In genomic region chr3:151205482-151205881, GRCh38 we compare ENCODE assay signal across 22 cellular contexts. TPM values are rescaled to one million over a fixed set of nuclear protein-coding genes. Genes with fewer than 3 reads are reported as not detected.
DNase-seq lines count a peak whose midpoint lies in the region; ATAC-seq, FAIRE-seq and TF ChIP-seq lines count a peak whose summit lies in the region.
"Had no signal": no experiment of that assay in that cellular context is flagged by ENCODE, and none has a peak within 500 bp of the region (broad histone marks: within the 10 kb centered on the region; RNA-seq: fewer than 3 reads in every experiment).

No MANE protein-coding gene starts in this region.

- H3K79me2 ChIP-seq in astrocyte (ENCODE audit: insufficient read depth, low read length): no peaks in the 10 kb centered on the region

- intact Hi-C loops in activated CD4-positive, alpha-beta memory T cell treated with anti-CD3 and anti-CD28 coated beads for 36 hours (cut with micrococcal nuclease): loop anchor here (1.0 to 2.0 kb wide), 2 partner anchors 78 to 421 kb away; no protein-coding TSS in a partner anchor
- intact Hi-C loops in stomach (cut with DNase I; ENCODE audit: low total_unique reads): no loop called here

- H3K36me3 Mint-ChIP-seq in stimulated activated naive CD8-positive, alpha-beta T cell treated with anti-CD3 and anti-CD28 coated beads, Interleukin-15, Interleukin-2, amounts not matched to agents 100 ng/mL and 50 ng/mL, for 24 hours (ENCODE audit: low read depth): peaks cover 24% of the 10 kb centered on the region
- H3K36me3 Mint-ChIP-seq in activated CD4-positive, alpha-beta memory T cell treated with anti-CD3 and anti-CD28 coated beads for 36 hours: peaks cover 23% of the 10 kb centered on the region
- no peaks in the 10 kb centered on the region for H3K36me3 Mint-ChIP-seq in astrocyte (ENCODE audit: low read depth, unreplicated experiment)

- H4K20me1 ChIP-seq in astrocyte (ENCODE audit: insufficient read depth, low read length): no peaks in the 10 kb centered on the region

- WGBS in stomach, 5 donors: 88 to 93% (median 90%) methylated on average over 6 of the region's 6 CpGs

- H3K9ac ChIP-seq in astrocyte (ENCODE audit: low read length): no peak overlapping the region

- POLR2A ChIA-PET in activated CD4-positive, alpha-beta memory T cell treated with anti-CD3 and anti-CD28 coated beads for 36 hours (lab: Charles Lee): interaction anchor here (0.6 to 3.6 kb wide), 17 partner anchors 9 to 446 kb away, joined by 3 to 20 read pairs (median 4); partner anchors contain the start of genes GPR87 and SIAH2

- no peak for TF ChIP-seq EP300 in stomach (IDR thresholded peaks at IDR 0.05)

- H3K4me3 Mint-ChIP-seq in stimulated activated naive CD8-positive, alpha-beta T cell treated with anti-CD3 and anti-CD28 coated beads, Interleukin-15, Interleukin-2, amounts not matched to agents 100 ng/mL and 50 ng/mL, for 24 hours: peak overlapping the region; percentile 76
- peak overlapping the region; percentile 44 for H3K4me3 Mint-ChIP-seq in activated CD4-positive, alpha-beta memory T cell treated with anti-CD3 and anti-CD28 coated beads for 36 hours
- no peak overlapping the region for H3K4me3 Mint-ChIP-seq in astrocyte (ENCODE audit: unreplicated experiment)
- H3K4me3 Mint-ChIP-seq: neural crest cell had no signal

- TF ChIP-seq CTCF in astrocyte (IDR thresholded peaks at IDR 0.05; ENCODE audit: insufficient read depth, low read depth, low read length) (no peak), stomach (IDR thresholded peaks at IDR 0.05) (no peak)

- FAIRE-seq in astrocyte (lab: Jason Lieb, UNC): no peak
- FAIRE-seq: keratinocyte had no signal

- H3K9me3 ChIP-seq in astrocyte (ENCODE audit: insufficient read depth, low read depth, low read length): no peaks in the 10 kb centered on the region
- H3K9me3 ChIP-seq in stomach: no peaks in the 10 kb centered on the region
- H3K9me3 ChIP-seq: tibial nerve had no signal

- no peaks in the 10 kb centered on the region for H3K27me3 ChIP-seq in astrocyte (ENCODE audit: insufficient read depth, low read length)
- H3K27me3 ChIP-seq in stomach: no peaks in the 10 kb centered on the region
- H3K27me3 ChIP-seq: tibial nerve had no signal

- CTCF ChIA-PET in activated CD4-positive, alpha-beta memory T cell treated with anti-CD3 and anti-CD28 coated beads for 36 hours (lab: Charles Lee): interaction anchor here (0.8 to 3.8 kb wide), 4 partner anchors 14 to 73 kb away, joined by 3 to 14 read pairs (median 7); partner anchors contain the start of gene P2RY14

- no peak overlapping the region for H3K27ac ChIP-seq in astrocyte (ENCODE audit: low read depth, low read length)
- peak overlapping the region in 1 of 5 donors; percentile 48 for H3K27ac ChIP-seq in stomach
- H3K27ac ChIP-seq: C4-2B, SK-N-MC, tibial nerve had no signal

- no peak for ATAC-seq in stimulated activated naive CD8-positive, alpha-beta T cell treated with anti-CD3 and anti-CD28 coated beads, Interleukin-15, Interleukin-2, amounts not matched to agents 100 U/mL and 50 U/mL, for 24 hours
- no peak for ATAC-seq in HG02852 (IDR thresholded peaks at IDR 0.05; ENCODE audit: unreplicated experiment)
- ATAC-seq: right cardiac atrium had no signal

- no peak overlapping the region for H3K4me2 ChIP-seq in astrocyte (ENCODE audit: low read length)

- H3K36me3 ChIP-seq in astrocyte (ENCODE audit: insufficient read depth, low read length) (no peaks in the 10 kb centered on the region), stomach (no peaks in the 10 kb centered on the region)
- H3K36me3 ChIP-seq: tibial nerve had no signal

- peaks cover 4% of the 10 kb centered on the region for H3K27me3 Mint-ChIP-seq in stimulated activated naive CD8-positive, alpha-beta T cell treated with anti-CD3 and anti-CD28 coated beads, Interleukin-15, Interleukin-2, amounts not matched to agents 100 ng/mL and 50 ng/mL, for 24 hours
- no peaks in the 10 kb centered on the region for H3K27me3 Mint-ChIP-seq in activated CD4-positive, alpha-beta memory T cell treated with anti-CD3 and anti-CD28 coated beads for 36 hours
- no peaks in the 10 kb centered on the region for H3K27me3 Mint-ChIP-seq in astrocyte (ENCODE audit: low read depth, unreplicated experiment)

- no peak overlapping the region for H2AFZ ChIP-seq in astrocyte (ENCODE audit: low read depth, low read length)

- no peak for DNase-seq in stimulated activated naive CD8-positive, alpha-beta T cell treated with anti-CD3 and anti-CD28 coated beads, Interleukin-15, Interleukin-2, amounts not matched to agents 100 U/mL and 50 U/mL, for 24 hours
- DNase-seq in activated CD4-positive, alpha-beta memory T cell treated with anti-CD3 and anti-CD28 coated beads for 36 hours: no peak
- no peak for DNase-seq in astrocyte (ENCODE audit: low read depth)
- no peak for DNase-seq in DMS 273 (lab: John Stamatoyannopoulos, UW; ENCODE audit: unreplicated experiment)
- no peak for DNase-seq in stomach
- DNase-seq: activated CD4-positive, CD25-positive, alpha-beta regulatory T cell; activated gamma-delta T cell; DMS 273 treated with DMSO at 0.1 percent for 48 hours; NCI-H1105 treated with DMSO at 0.1 percent for 48 hours; NCI-H2081 treated with DMSO at 0.1 percent for 48 hours; NCI-H446; right cardiac atrium; stimulated activated CD4-positive, alpha-beta T cell treated with anti-CD3 and anti-CD28 coated beads, Interleukin-4, amount 100 ng/mL, for 24 hours; stimulated activated naive CD4-positive, alpha-beta T cell treated with Interleukin-2 at 50 U/mL for 16 hours had no signal

- H3K4me1 ChIP-seq in astrocyte (ENCODE audit: insufficient read depth, low read length) (no peaks in the 10 kb centered on the region), stomach (peaks cover 0 to under 1% (median 0%) of the 10 kb centered on the region in 4 donors)

- peaks cover 84% of the 10 kb centered on the region for H3K4me1 Mint-ChIP-seq in stimulated activated naive CD8-positive, alpha-beta T cell treated with anti-CD3 and anti-CD28 coated beads, Interleukin-15, Interleukin-2, amounts not matched to agents 100 ng/mL and 50 ng/mL, for 24 hours (ENCODE audit: low read depth)
- peaks cover 70% of the 10 kb centered on the region for H3K4me1 Mint-ChIP-seq in activated CD4-positive, alpha-beta memory T cell treated with anti-CD3 and anti-CD28 coated beads for 36 hours (ENCODE audit: low read depth)
- peaks cover 24% of the 10 kb centered on the region for H3K4me1 Mint-ChIP-seq in astrocyte (ENCODE audit: low read depth, unreplicated experiment)

- peak overlapping the region; percentile 98 for H3K27ac Mint-ChIP-seq in stimulated activated naive CD8-positive, alpha-beta T cell treated with anti-CD3 and anti-CD28 coated beads, Interleukin-15, Interleukin-2, amounts not matched to agents 100 ng/mL and 50 ng/mL, for 24 hours
- peak overlapping the region; percentile 98 for H3K27ac Mint-ChIP-seq in activated CD4-positive, alpha-beta memory T cell treated with anti-CD3 and anti-CD28 coated beads for 36 hours
- H3K27ac Mint-ChIP-seq in astrocyte (ENCODE audit: unreplicated experiment): peak overlapping the region; percentile 66

- no peaks in the 10 kb centered on the region for H3K9me3 Mint-ChIP-seq in stimulated activated naive CD8-positive, alpha-beta T cell treated with anti-CD3 and anti-CD28 coated beads, Interleukin-15, Interleukin-2, amounts not matched to agents 100 ng/mL and 50 ng/mL, for 24 hours
- H3K9me3 Mint-ChIP-seq in activated CD4-positive, alpha-beta memory T cell treated with anti-CD3 and anti-CD28 coated beads for 36 hours: no peaks in the 10 kb centered on the region
- H3K9me3 Mint-ChIP-seq in astrocyte (ENCODE audit: unreplicated experiment): no peaks in the 10 kb centered on the region
- H3K9me3 Mint-ChIP-seq: neural crest cell had no signal

- TF ChIP-seq POLR2A in stomach (IDR thresholded peaks at IDR 0.05): no peak

- H3K4me3 ChIP-seq in astrocyte (ENCODE audit: insufficient read depth, low read depth, low read length): no peak overlapping the region
- H3K4me3 ChIP-seq in stomach: no peak overlapping the region
- H3K4me3 ChIP-seq: SK-N-MC, tibial nerve had no signal

RNA-seq across cellular contexts. Expression of gene GPR171, which starts 2.5 kb away (rescaled TPM):
- 10 to 100 TPM; 70.7 to 74.0 TPM for total RNA-seq in activated CD4-positive, alpha-beta memory T cell treated with anti-CD3 and anti-CD28 coated beads for 36 hours
- total RNA-seq in astrocyte: not detected in 2 replicates
- total RNA-seq in stomach: 10 to 100 TPM in 3 of 5 donors, under 1 TPM in 1, not detected in 1; 0.73 to 37.5 (median 20.5) TPM
- 1 to 10 TPM in 2 of 3 donors, under 1 TPM in 1; 0.44 to 1.4 (median 1.3) TPM for polyA plus RNA-seq in stomach
- total RNA-seq: neural crest cell, OCI-LY7 had no signal
- polyA plus RNA-seq: keratinocyte had no signal
